ENCODE assay signal across 31 cellular contexts in genomic region chr1:60994369-60994768, GRCh38.
"Had no signal": no experiment of that assay in that cellular context is flagged by ENCODE, and none has a peak within 500 bp of the region (broad histone marks: within the 10 kb centered on the region; RNA-seq: fewer than 3 reads in every experiment).

No MANE protein-coding gene starts in this region.

- H3K4me3 ChIP-seq: body of pancreas, SJSA1 had no signal

- H3K27ac Mint-ChIP-seq: activated CD8-positive, alpha-beta memory T cell treated with anti-CD3 and anti-CD28 coated beads, Interleukin-2, amount 10 ng/mL, durations not matched to agents 7 days and 5 days; activated naive CD4-positive, alpha-beta T cell treated with anti-CD3 and anti-CD28 coated beads, Interleukin-2, amount 50 U/mL, for 24 hours; activated T-cell treated with anti-CD3 and anti-CD28 coated beads, Interleukin-2, amount 50 U/mL, for 24 hours; activated T-helper 1 cell treated with anti-CD3 and anti-CD28 coated beads, Interleukin-12 subunit alpha, Interleukin-12 subunit beta, Interleukin-2, Interleukin-4 antibody, amounts not matched to agents 30 ng/mL and 10 ng/mL and 1 ng/mL, durations not matched to agents 14 hours and 24 hours and 36 hours; T-helper 1 cell treated with Interleukin-12 subunit alpha and Interleukin-12 subunit beta and Interleukin-4 antibody, amounts not matched to agents 30 μg/mL and 1 μg/mL, for 36 hours had no signal

- H3K36me3 Mint-ChIP-seq: activated CD8-positive, alpha-beta memory T cell treated with anti-CD3 and anti-CD28 coated beads, Interleukin-2, amount 10 ng/mL, durations not matched to agents 7 days and 5 days; activated naive CD4-positive, alpha-beta T cell treated with anti-CD3 and anti-CD28 coated beads, Interleukin-2, amount 50 U/mL, for 24 hours; IgD-negative memory B cell had no signal

- H3K9ac ChIP-seq: KMS-11 had no signal

- H3K27ac ChIP-seq: body of pancreas, KMS-11, SJSA1, WERI-Rb-1 had no signal

- H3K9me3 Mint-ChIP-seq: activated naive CD4-positive, alpha-beta T cell treated with anti-CD3 and anti-CD28 coated beads, Interleukin-2, amount 50 U/mL, for 24 hours; activated T-cell treated with anti-CD3 and anti-CD28 coated beads, Interleukin-2, amount 50 U/mL, for 24 hours; activated T-helper 1 cell treated with anti-CD3 and anti-CD28 coated beads, Interleukin-12 subunit alpha, Interleukin-12 subunit beta, Interleukin-2, Interleukin-4 antibody, amounts not matched to agents 30 ng/mL and 10 ng/mL and 1 ng/mL, durations not matched to agents 14 hours and 24 hours and 36 hours; central memory CD8-positive, alpha-beta T cell; IgD-negative memory B cell; T-helper 1 cell treated with Interleukin-12 subunit alpha and Interleukin-12 subunit beta and Interleukin-4 antibody, amounts not matched to agents 30 μg/mL and 1 μg/mL, for 36 hours had no signal

- H3K27me3 ChIP-seq: body of pancreas, SJSA1 had no signal

- DNase-seq: activated CD4-positive, alpha-beta T cell treated with anti-CD3 and anti-CD28 coated beads for 48 hours; activated CD4-positive, alpha-beta T cell treated with anti-CD3 and anti-CD28 coated beads, Interleukin-2, amount 50 U/mL, for 4 hours; activated CD8-positive, alpha-beta memory T cell treated with anti-CD3 and anti-CD28 coated beads, Interleukin-2, amount 10 ng/mL, durations not matched to agents 7 days and 5 days; activated effector memory CD4-positive, alpha-beta T cell treated with Interleukin-2 at 50 U/mL for 16 hours; activated naive CD4-positive, alpha-beta T cell; activated T-cell treated with anti-CD3 and anti-CD28 coated beads, Interleukin-2, amount 50 U/mL, for 24 hours; aorta; body of pancreas; NCI-H146; NCI-H187 treated with DMSO at 0.1 percent for 48 hours; NCI-H2107; NCI-H2171 treated with DMSO at 0.1 percent for 48 hours; NCI-H226; NCI-H526; NCI-H774; NK-92 treated with Interleukin-12 subunit alpha and Interleukin-12 subunit beta, amount 100 ng/mL, for 24 hours; PC-3; SHP77; SW 1271; WERI-Rb-1 had no signal

- H3K36me3 ChIP-seq: SJSA1, WERI-Rb-1 had no signal

- H3K4me1 ChIP-seq: body of pancreas, SJSA1 had no signal

- H3K9me3 ChIP-seq: body of pancreas, SJSA1 had no signal

- H3K4me2 ChIP-seq: KMS-11 had no signal

- ATAC-seq: activated CD4-positive, CD25-positive, alpha-beta regulatory T cell treated with anti-CD3 and anti-CD28 coated beads, Interleukin-2, amount 50 U/mL, for 24 hours; activated CD8-positive, alpha-beta memory T cell treated with anti-CD3 and anti-CD28 coated beads, Interleukin-2, amount 10 ng/mL, durations not matched to agents 7 days and 5 days; body of pancreas; PC-3; SK-N-SH treated with all-trans-retinoic acid at 6 μM for 48 hours had no signal

- H3K4me1 Mint-ChIP-seq: activated naive CD4-positive, alpha-beta T cell treated with anti-CD3 and anti-CD28 coated beads, Interleukin-2, amount 50 U/mL, for 24 hours; central memory CD8-positive, alpha-beta T cell; IgD-negative memory B cell had no signal

- H3K4me3 Mint-ChIP-seq: activated CD8-positive, alpha-beta memory T cell treated with anti-CD3 and anti-CD28 coated beads, Interleukin-2, amount 10 ng/mL, durations not matched to agents 7 days and 5 days; activated naive CD4-positive, alpha-beta T cell treated with anti-CD3 and anti-CD28 coated beads, Interleukin-2, amount 50 U/mL, for 24 hours; activated T-cell treated with anti-CD3 and anti-CD28 coated beads, Interleukin-2, amount 50 U/mL, for 24 hours; activated T-helper 1 cell treated with anti-CD3 and anti-CD28 coated beads, Interleukin-12 subunit alpha, Interleukin-12 subunit beta, Interleukin-2, Interleukin-4 antibody, amounts not matched to agents 30 ng/mL and 10 ng/mL and 1 ng/mL, durations not matched to agents 14 hours and 24 hours and 36 hours; central memory CD8-positive, alpha-beta T cell; IgD-negative memory B cell; T-helper 1 cell treated with Interleukin-12 subunit alpha and Interleukin-12 subunit beta and Interleukin-4 antibody, amounts not matched to agents 30 μg/mL and 1 μg/mL, for 36 hours had no signal

- FAIRE-seq: RCC 7860, TTC549 had no signal

- H3K27me3 Mint-ChIP-seq: activated naive CD4-positive, alpha-beta T cell treated with anti-CD3 and anti-CD28 coated beads, Interleukin-2, amount 50 U/mL, for 24 hours had no signal
